16 cellular contexts compared by ENCODE assay signal in the genomic region with DNA sequence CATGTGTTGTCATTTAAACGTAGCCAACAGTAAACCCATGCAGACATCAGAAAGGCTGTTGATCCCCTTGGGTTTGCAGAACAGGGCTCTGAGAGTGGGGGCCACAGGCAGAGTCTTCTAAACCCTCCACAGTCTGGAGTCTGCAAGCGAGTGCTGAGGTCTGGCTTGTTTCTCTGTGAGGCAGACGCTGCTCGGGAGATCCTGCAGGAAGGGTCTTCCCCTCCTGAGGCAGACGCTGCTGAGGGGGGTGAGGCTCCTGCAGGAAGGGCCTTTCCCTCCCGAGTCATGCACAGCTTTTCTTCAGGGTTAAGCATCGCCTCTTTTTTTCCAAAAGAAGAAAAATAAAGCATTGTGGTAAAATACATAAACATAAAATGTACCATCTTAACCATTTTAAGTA. TPM values are rescaled to one million over a fixed set of nuclear protein-coding genes. Genes with fewer than 3 reads are reported as not detected.
DNase-seq lines count a peak whose midpoint lies in the region; ATAC-seq and TF ChIP-seq lines count a peak whose summit lies in the region.
"Had no signal": no experiment of that assay in that cellular context is flagged by ENCODE, and none has a peak within 500 bp of the region (broad histone marks: within the 10 kb centered on the region; RNA-seq: fewer than 3 reads in every experiment).

No MANE protein-coding gene starts in this region.

- intact Hi-C loops in cardiac septum (cut with DNase I): no loop called here
- intact Hi-C loops in left cardiac atrium (cut with DNase I): no loop called here

- H3K36me3 Mint-ChIP-seq in osteocyte (ENCODE audit: unreplicated experiment): no peaks in the 10 kb centered on the region
- peaks cover 5% of the 10 kb centered on the region for H3K36me3 Mint-ChIP-seq in natural killer cell treated with Interleukin-12 subunit alpha and Interleukin-12 subunit beta and Interleukin-15 and Interleukin-18, amount 100 ng/mL, for 72 hours

- H3K27ac Mint-ChIP-seq in osteocyte (ENCODE audit: unreplicated experiment): no peak overlapping the region
- H3K27ac Mint-ChIP-seq in natural killer cell treated with Interleukin-12 subunit alpha and Interleukin-12 subunit beta and Interleukin-15 and Interleukin-18, amount 100 ng/mL, for 72 hours: no peak overlapping the region
- H3K27ac Mint-ChIP-seq: CD8-positive, alpha-beta memory T cell; HFFc6 had no signal

- no peaks in the 10 kb centered on the region for H3K4me1 Mint-ChIP-seq in osteocyte (ENCODE audit: unreplicated experiment)
- H3K4me1 Mint-ChIP-seq in natural killer cell treated with Interleukin-12 subunit alpha and Interleukin-12 subunit beta and Interleukin-15 and Interleukin-18, amount 100 ng/mL, for 72 hours (ENCODE audit: low read depth in 2 of 2): peaks cover 11 to 14% of the 10 kb centered on the region in 2 donors

- H3K9me3 Mint-ChIP-seq in osteocyte (ENCODE audit: unreplicated experiment): peaks cover 19% of the 10 kb centered on the region
- peaks cover 4% of the 10 kb centered on the region for H3K9me3 Mint-ChIP-seq in natural killer cell treated with Interleukin-12 subunit alpha and Interleukin-12 subunit beta and Interleukin-15 and Interleukin-18, amount 100 ng/mL, for 72 hours

- TF ChIP-seq CTCF in osteocyte (IDR thresholded peaks at IDR 0.05): no peak

- peak; percentile 47 for DNase-seq in activated CD8-positive, alpha-beta memory T cell treated with anti-CD3 and anti-CD28 coated beads for 24 hours
- DNase-seq in activated CD8-positive, alpha-beta memory T cell treated with anti-CD3 and anti-CD28 coated beads, Interleukin-2, amount 50 U/mL, for 48 hours: no peak
- DNase-seq in cardiac septum (ENCODE audit: low spot score) (peak; percentile 47), left cardiac atrium (no peak), osteocyte (ENCODE audit: extremely low spot score, unreplicated experiment) (peak; percentile 64), NCI-H446 (lab: John Stamatoyannopoulos, UW) (no peak)
- no peak for DNase-seq in natural killer cell treated with Interleukin-12 subunit alpha and Interleukin-12 subunit beta and Interleukin-15 and Interleukin-18, amount 100 ng/mL, for 72 hours (ENCODE audit: low spot score)
- DNase-seq: 8988T, AML-193, Caco-2, DMS53, GF-D8, HCEC 1CT, HFFc6 had no signal

- no peak for ATAC-seq in left cardiac atrium
- ATAC-seq in natural killer cell treated with Interleukin-12 subunit alpha and Interleukin-12 subunit beta and Interleukin-15 and Interleukin-18, amount 100 ng/mL, for 72 hours: no peak

- no peaks in the 10 kb centered on the region for H3K27me3 Mint-ChIP-seq in osteocyte (ENCODE audit: unreplicated experiment)
- peaks cover 9 to 15% of the 10 kb centered on the region in 2 donors for H3K27me3 Mint-ChIP-seq in natural killer cell treated with Interleukin-12 subunit alpha and Interleukin-12 subunit beta and Interleukin-15 and Interleukin-18, amount 100 ng/mL, for 72 hours

- H3K4me3 Mint-ChIP-seq in osteocyte (ENCODE audit: unreplicated experiment): no peak overlapping the region
- no peak overlapping the region for H3K4me3 Mint-ChIP-seq in natural killer cell treated with Interleukin-12 subunit alpha and Interleukin-12 subunit beta and Interleukin-15 and Interleukin-18, amount 100 ng/mL, for 72 hours
- H3K4me3 Mint-ChIP-seq: CD8-positive, alpha-beta memory T cell; HFFc6 had no signal

RNA-seq across cellular contexts. Expression of gene PDE6B, which starts 17.1 kb away (rescaled TPM):
- total RNA-seq in cardiac septum (4.8 TPM), left cardiac atrium (1 to 10 TPM; 4.7 to 5.2 TPM), osteocyte (1.6 TPM in 2 replicates)
- total RNA-seq in natural killer cell treated with Interleukin-12 subunit alpha and Interleukin-12 subunit beta and Interleukin-15 and Interleukin-18, amount 100 ng/mL, for 72 hours: 10 to 100 TPM; 14.1 to 14.8 TPM
- total RNA-seq: Caco-2, HFFc6 had no signal

RNA-seq across cellular contexts. Expression of gene TMEM271, which starts 32.1 kb away (rescaled TPM):
- total RNA-seq in cardiac septum (not detected), left cardiac atrium (not detected), osteocyte (not detected in 2 replicates)
- total RNA-seq in natural killer cell treated with Interleukin-12 subunit alpha and Interleukin-12 subunit beta and Interleukin-15 and Interleukin-18, amount 100 ng/mL, for 72 hours: not detected
- total RNA-seq: Caco-2; CD8-positive, alpha-beta memory T cell; HFFc6; HT1080 had no signal

Comparison
In these comparisons a context has a peak if more than half of its experiments do, and no peak if none do; other contexts are left out.
1. DNase-seq: peak in activated CD8-positive, alpha-beta memory T cell treated with anti-CD3 and anti-CD28 coated beads for 24 hours (single experiment), cardiac septum (single experiment) and osteocyte (single experiment); none in activated CD8-positive, alpha-beta memory T cell treated with anti-CD3 and anti-CD28 coated beads, Interleukin-2, amount 50 U/mL, for 48 hours (single experiment), left cardiac atrium (single experiment), NCI-H446 (0 of 2) and natural killer cell treated with Interleukin-12 subunit alpha and Interleukin-12 subunit beta and Interleukin-15 and Interleukin-18, amount 100 ng/mL, for 72 hours (single experiment).